Comparison of ENCODE assay signal across 13 cellular contexts in the genomic region with DNA sequence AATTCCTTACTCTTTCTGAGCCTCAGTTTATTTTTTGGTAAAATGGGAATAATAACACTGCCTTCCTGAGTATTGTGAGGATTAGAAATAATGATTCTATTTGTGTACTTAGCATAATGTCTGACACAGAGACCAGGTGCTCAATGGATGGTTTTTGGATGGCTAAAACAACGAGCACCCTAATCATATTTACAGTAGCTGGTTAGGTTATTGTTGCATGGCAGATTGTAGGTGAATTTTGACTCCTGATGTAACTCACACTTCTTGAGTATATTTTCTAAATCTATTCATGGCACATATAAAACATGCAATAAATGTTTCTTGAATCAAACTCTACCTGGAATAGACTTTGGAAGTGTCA. TPM values are rescaled to one million over a fixed set of nuclear protein-coding genes. Genes with fewer than 3 reads are reported as not detected.
DNase-seq lines count a peak whose midpoint lies in the region; ATAC-seq lines count a peak whose summit lies in the region.
"Had no signal": no experiment of that assay in that cellular context is flagged by ENCODE, and none has a peak within 500 bp of the region (broad histone marks: within the 10 kb centered on the region; RNA-seq: fewer than 3 reads in every experiment).

No MANE protein-coding gene starts in this region.

- intact Hi-C loops in left colon (cut with DNase I, micrococcal nuclease): no loop called here

- H3K36me3 Mint-ChIP-seq in activated CD8-positive, alpha-beta memory T cell treated with anti-CD3 and anti-CD28 coated beads, Interleukin-2, amount 10 ng/mL, durations not matched to agents 7 days and 5 days: peaks cover 27% of the 10 kb centered on the region

- peak; percentile 6 for ATAC-seq in activated CD8-positive, alpha-beta memory T cell treated with anti-CD3 and anti-CD28 coated beads, Interleukin-2, amount 10 ng/mL, durations not matched to agents 7 days and 5 days
- ATAC-seq in GM21723 (IDR thresholded peaks at IDR 0.05; ENCODE audit: unreplicated experiment) (peak; percentile 35), HG03342 (IDR thresholded peaks at IDR 0.05; ENCODE audit: unreplicated experiment) (peak; percentile 23), left colon (no peak)
- ATAC-seq: A549 had no signal

- H3K36me3 ChIP-seq in effector memory CD4-positive, alpha-beta T cell (ENCODE audit: control insufficient read depth, insufficient read depth, low read length): no peaks in the 10 kb centered on the region

- no peaks in the 10 kb centered on the region for H3K9me3 ChIP-seq in effector memory CD4-positive, alpha-beta T cell (ENCODE audit: control insufficient read depth, low read length)
- H3K9me3 ChIP-seq: A549 had no signal

- H3K4me3 ChIP-seq in effector memory CD4-positive, alpha-beta T cell (ENCODE audit: insufficient read depth, low read depth, low read length, poor library complexity, severe bottlenecking): peak overlapping the region; percentile 11
- H3K4me3 ChIP-seq: A549 had no signal

- H3K4me3 Mint-ChIP-seq in activated CD8-positive, alpha-beta memory T cell treated with anti-CD3 and anti-CD28 coated beads, Interleukin-2, amount 10 ng/mL, durations not matched to agents 7 days and 5 days: peak overlapping the region; percentile 63

- no peaks in the 10 kb centered on the region for H3K27me3 Mint-ChIP-seq in activated CD8-positive, alpha-beta memory T cell treated with anti-CD3 and anti-CD28 coated beads, Interleukin-2, amount 10 ng/mL, durations not matched to agents 7 days and 5 days

- no peaks in the 10 kb centered on the region for H3K27me3 ChIP-seq in effector memory CD4-positive, alpha-beta T cell (replicated peaks; ENCODE audit: control insufficient read depth, insufficient read depth, low read length, poor library complexity, severe bottlenecking)

- DNase-seq in activated CD8-positive, alpha-beta memory T cell treated with anti-CD3 and anti-CD28 coated beads, Interleukin-2, amount 10 ng/mL, durations not matched to agents 7 days and 5 days: no peak
- DNase-seq in activated CD8-positive, alpha-beta memory T cell treated with anti-CD3 and anti-CD28 coated beads, Interleukin-2, amount 50 U/mL, for 4 hours: no peak
- no peak for DNase-seq in effector memory CD4-positive, alpha-beta T cell
- DNase-seq in NCI-H2029 treated with DMSO at 0.1 percent for 48 hours (lab: John Stamatoyannopoulos, UW) (no peak), foreskin melanocyte (no peak), left colon (no peak)
- DNase-seq: GF-D8, mesenchymal stem cell, NCI-H1930, SHP77 had no signal

- no peak overlapping the region for H3K27ac ChIP-seq in effector memory CD4-positive, alpha-beta T cell (ENCODE audit: insufficient read depth, low read length, poor library complexity, severe bottlenecking)
- H3K27ac ChIP-seq: A549 had no signal

- CTCF ChIA-PET in activated CD8-positive, alpha-beta memory T cell treated with anti-CD3 and anti-CD28 coated beads, Interleukin-2, amount 10 ng/mL, durations not matched to agents 7 days and 5 days (lab: Charles Lee): no interaction called here

- H3K4me1 ChIP-seq in effector memory CD4-positive, alpha-beta T cell (ENCODE audit: control insufficient read depth, insufficient read depth, low read length, poor library complexity, severe bottlenecking): no peaks in the 10 kb centered on the region
- H3K4me1 ChIP-seq: A549 had no signal

- H3K27ac Mint-ChIP-seq in activated CD8-positive, alpha-beta memory T cell treated with anti-CD3 and anti-CD28 coated beads, Interleukin-2, amount 10 ng/mL, durations not matched to agents 7 days and 5 days: peak overlapping the region; percentile 68

- H3K9me3 Mint-ChIP-seq in activated CD8-positive, alpha-beta memory T cell treated with anti-CD3 and anti-CD28 coated beads, Interleukin-2, amount 10 ng/mL, durations not matched to agents 7 days and 5 days (ENCODE audit: low read depth): peaks cover 11% of the 10 kb centered on the region

- peaks cover 48% of the 10 kb centered on the region for H3K4me1 Mint-ChIP-seq in activated CD8-positive, alpha-beta memory T cell treated with anti-CD3 and anti-CD28 coated beads, Interleukin-2, amount 10 ng/mL, durations not matched to agents 7 days and 5 days

RNA-seq across cellular contexts. Expression of a gene that starts 11.9 kb away (rescaled TPM):
- total RNA-seq in activated CD8-positive, alpha-beta memory T cell treated with anti-CD3 and anti-CD28 coated beads, Interleukin-2, amount 10 ng/mL, durations not matched to agents 7 days and 5 days: 10 to 100 TPM; 14.3 to 46.3 TPM
- 1 to 10 TPM; 3.3 to 5.2 TPM for total RNA-seq in left colon
